8 cellular contexts compared by ENCODE assay signal in genomic region chr5:37668524-37669047, GRCh38.
A peak's percentile ranks its signal among the peaks of the same experiment; 100 is the strongest.
DNase-seq lines count a peak whose midpoint lies in the region; ATAC-seq and TF ChIP-seq lines count a peak whose summit lies in the region.

No MANE protein-coding gene starts in this region.

- H3K4me3 Mint-ChIP-seq in activated CD4-positive, alpha-beta memory T cell treated with anti-CD3 and anti-CD28 coated beads, Interleukin-2, amount 10 ng/mL, durations not matched to agents 7 days and 5 days, result no peak overlapping the region

- intact Hi-C loops in OCI-LY7 (cut with micrococcal nuclease; ENCODE audit: unreplicated experiment), result no loop called here

- no peaks in the 10 kb centered on the region for H3K9me2 ChIP-seq in OCI-LY7 (ENCODE audit: insufficient read depth, low read length)

- H3K79me2 ChIP-seq in OCI-LY7 (ENCODE audit: insufficient read depth, low read depth, low read length), result no peaks in the 10 kb centered on the region

- no peaks in the 10 kb centered on the region for H4K20me1 ChIP-seq in OCI-LY7 (ENCODE audit: insufficient read depth, low read length)

- peaks cover 45% of the 10 kb centered on the region for H3K4me1 ChIP-seq in mesodermal cell (ENCODE audit: control insufficient read depth, insufficient read depth, low read length, poor library complexity, severe bottlenecking)
- H3K4me1 ChIP-seq in OCI-LY7 (ENCODE audit: insufficient read depth, low read length, poor library complexity, severe bottlenecking), result no peaks in the 10 kb centered on the region

- H2AFZ ChIP-seq in OCI-LY7 (ENCODE audit: low read length), result no peak overlapping the region

- peak; percentile 87 for DNase-seq in Caki2 (ENCODE audit: low read depth)
- DNase-seq in NCI-H187 treated with DMSO at 0.1 percent for 48 hours (lab: John Stamatoyannopoulos, UW), result peak; percentile 44
- peak; percentile 89 to 99 for DNase-seq in cardiac fibroblast (ENCODE audit: low read depth in 2 of 2)
- no peak for DNase-seq in OCI-M2 (lab: John Stamatoyannopoulos, UW; ENCODE audit: unreplicated experiment)
- no peak for DNase-seq in activated CD4-positive, alpha-beta memory T cell treated with anti-CD3 and anti-CD28 coated beads, Interleukin-2, amount 10 ng/mL, durations not matched to agents 7 days and 5 days
- DNase-seq in OCI-LY7 (ENCODE audit: low spot score), result no peak

- peak overlapping the region; percentile 80 for H3K27ac ChIP-seq in mesodermal cell (ENCODE audit: low read depth, low read length, severe bottlenecking)
- H3K27ac ChIP-seq in OCI-LY7 (ENCODE audit: low read depth, low read length, poor library complexity, severe bottlenecking), result no peak overlapping the region

- no TSS peak for BruUV-seq in OCI-LY7 (replicated peaks; lab: Mats Ljungman, UMichigan)

- H3K4me2 ChIP-seq in OCI-LY7 (ENCODE audit: low read length), result no peak overlapping the region

- no peak overlapping the region for H3K27ac Mint-ChIP-seq in activated CD4-positive, alpha-beta memory T cell treated with anti-CD3 and anti-CD28 coated beads, Interleukin-2, amount 10 ng/mL, durations not matched to agents 7 days and 5 days

- CTCF ChIA-PET in activated CD4-positive, alpha-beta memory T cell treated with anti-CD3 and anti-CD28 coated beads, Interleukin-2, amount 10 ng/mL, durations not matched to agents 7 days and 5 days (lab: Charles Lee), result no interaction called here
- CTCF ChIA-PET in OCI-LY7 (lab: Charles Lee; ENCODE audit: unreplicated experiment), result no interaction called here

- no peaks in the 10 kb centered on the region for H3K27me3 Mint-ChIP-seq in activated CD4-positive, alpha-beta memory T cell treated with anti-CD3 and anti-CD28 coated beads, Interleukin-2, amount 10 ng/mL, durations not matched to agents 7 days and 5 days

- H3K9me3 ChIP-seq in mesodermal cell (ENCODE audit: control insufficient read depth, low read length) (no peaks in the 10 kb centered on the region), OCI-LY7 (ENCODE audit: low read length) (no peaks in the 10 kb centered on the region)

- WGBS in mesodermal cell (ENCODE audit: insufficient coverage in 2 of 2), 2 experiments, result 32 to 61% methylated on average over 2 of the region's 2 CpGs

- H3K9me3 Mint-ChIP-seq in activated CD4-positive, alpha-beta memory T cell treated with anti-CD3 and anti-CD28 coated beads, Interleukin-2, amount 10 ng/mL, durations not matched to agents 7 days and 5 days, result no peaks in the 10 kb centered on the region

- POLR2A ChIA-PET in activated CD4-positive, alpha-beta memory T cell treated with anti-CD3 and anti-CD28 coated beads, Interleukin-2, amount 10 ng/mL, durations not matched to agents 7 days and 5 days (lab: Charles Lee), result no interaction called here
- POLR2A ChIA-PET in OCI-LY7 (lab: Charles Lee), result no interaction called here

- TF ChIP-seq CTCF in cardiac fibroblast (IDR thresholded peaks at IDR 0.05; ENCODE audit: low read depth, low read length) (no peak), OCI-LY7 (conservative IDR thresholded peaks at IDR 0.05; ENCODE audit: low read length) (no peak)

- ATAC-seq in GM19395 (IDR thresholded peaks at IDR 0.05; ENCODE audit: unreplicated experiment), result no peak

- in situ Hi-C loops in Caki2 (cut with HindIII; ENCODE audit: low pct_unique_long_range_greater_than_20kb, low sequenced_read_pairs), result no loop called here

- no peaks in the 10 kb centered on the region for H3K36me3 Mint-ChIP-seq in activated CD4-positive, alpha-beta memory T cell treated with anti-CD3 and anti-CD28 coated beads, Interleukin-2, amount 10 ng/mL, durations not matched to agents 7 days and 5 days (ENCODE audit: low read depth)

- H3K4me1 Mint-ChIP-seq in activated CD4-positive, alpha-beta memory T cell treated with anti-CD3 and anti-CD28 coated beads, Interleukin-2, amount 10 ng/mL, durations not matched to agents 7 days and 5 days, result peaks cover 14% of the 10 kb centered on the region

- no peaks in the 10 kb centered on the region for H3K36me3 ChIP-seq in mesodermal cell (ENCODE audit: control insufficient read depth, insufficient read depth, low read length)
- no peaks in the 10 kb centered on the region for H3K36me3 ChIP-seq in OCI-LY7 (ENCODE audit: insufficient read depth, low read length)

- H3K4me3 ChIP-seq in cardiac fibroblast (replicated peaks in 1 of 2; ENCODE audit: low read depth in 2 of 2, low read length in 2 of 2), result no peak overlapping the region
- no peak overlapping the region for H3K4me3 ChIP-seq in mesodermal cell (ENCODE audit: extremely low read depth, insufficient read depth, low read length, poor library complexity, severe bottlenecking)
- no peak overlapping the region for H3K4me3 ChIP-seq in OCI-LY7 (ENCODE audit: low read depth, low read length, poor library complexity, severe bottlenecking)

Comparison
In these comparisons a context has a peak if more than half of its experiments do, and no peak if none do; other contexts are left out.
1. DNase-seq: peak in Caki2 (single experiment), NCI-H187 treated with DMSO at 0.1 percent for 48 hours (single experiment) and cardiac fibroblast (2 of 2); none in OCI-M2 (single experiment), activated CD4-positive, alpha-beta memory T cell treated with anti-CD3 and anti-CD28 coated beads, Interleukin-2, amount 10 ng/mL, durations not matched to agents 7 days and 5 days (single experiment) and OCI-LY7 (single experiment).